Comparison of ENCODE assay signal across 26 cellular contexts in genomic region chr7:13933106-13933505, GRCh38. TPM values are rescaled to one million over a fixed set of nuclear protein-coding genes. Genes with fewer than 3 reads are reported as not detected.
A peak's percentile ranks its signal among the peaks of the same experiment; 100 is the strongest.
DNase-seq lines count a peak whose midpoint lies in the region; ATAC-seq and TF ChIP-seq lines count a peak whose summit lies in the region.
"Had no signal": no experiment of that assay in that cellular context is flagged by ENCODE, and none has a peak within 500 bp of the region (broad histone marks: within the 10 kb centered on the region; RNA-seq: fewer than 3 reads in every experiment).

No MANE protein-coding gene starts in this region.

- H3K9me3 Mint-ChIP-seq in GM23338 (no peaks in the 10 kb centered on the region), progenitor cell of endocrine pancreas (ENCODE audit: low read depth) (no peaks in the 10 kb centered on the region)
- H3K9me3 Mint-ChIP-seq: activated naive CD8-positive, alpha-beta T cell treated with anti-CD3 and anti-CD28 coated beads, Interleukin-2, amount 10 ng/mL, durations not matched to agents 7 days and 5 days; activated T-helper 2 cell treated with anti-CD3 and anti-CD28 coated beads, Interferon-gamma antibody, Interleukin-2, Interleukin-4, amounts not matched to agents 10 μg/mL and 5 μg/mL and 100 μg/mL, durations not matched to agents 14 hours and 24 hours and 36 hours; brain; immature natural killer cell had no signal

- H3K36me3 Mint-ChIP-seq in GM23338 (ENCODE audit: low read depth) = peaks cover 65% of the 10 kb centered on the region
- H3K36me3 Mint-ChIP-seq in progenitor cell of endocrine pancreas (ENCODE audit: insufficient read depth) = peaks cover 17% of the 10 kb centered on the region
- H3K36me3 Mint-ChIP-seq: activated naive CD8-positive, alpha-beta T cell treated with anti-CD3 and anti-CD28 coated beads, Interleukin-2, amount 10 ng/mL, durations not matched to agents 7 days and 5 days; immature natural killer cell had no signal

- no peaks in the 10 kb centered on the region for H3K9me2 ChIP-seq in GM23338 (ENCODE audit: insufficient read depth)

- H3F3A ChIP-seq in GM23338 (replicated peaks; ENCODE audit: low read depth) = no peaks in the 10 kb centered on the region

- 0 out of 2 replicates have a peak, but pooled peaks cover 3% of the 10 kb centered on the region for H4K20me1 ChIP-seq in GM23338 (replicated peaks; ENCODE audit: insufficient read depth)
- H4K20me1 ChIP-seq: BLaER1 had no signal

- no peaks in the 10 kb centered on the region for H3K27me3 ChIP-seq in GM23338 (ENCODE audit: insufficient read depth)
- H3K27me3 ChIP-seq: BLaER1, SJSA1, tibial nerve had no signal

- DNase-seq in GM23338 (ENCODE audit: low spot score) (no peak), astrocyte of the spinal cord (ENCODE audit: low read depth, low spot score) (peak; percentile 25), hepatic stellate cell (ENCODE audit: low spot score) (peak; percentile 26), progenitor cell of endocrine pancreas (ENCODE audit: low spot score, unreplicated experiment) (no peak), GM10266 (ENCODE audit: extremely low spot score) (no peak), cortex of kidney (lab: John Stamatoyannopoulos, UW) (no peak), H4 (ENCODE audit: low spot score) (no peak)
- DNase-seq: activated CD8-positive, alpha-beta memory T cell treated with anti-CD3 and anti-CD28 coated beads, Interleukin-2, amount 50 U/mL, for 4 hours; activated naive CD8-positive, alpha-beta T cell treated with anti-CD3 and anti-CD28 coated beads, Interleukin-2, amount 10 ng/mL, durations not matched to agents 7 days and 5 days; EL; H7; immature natural killer cell; NCI-H1436; NCI-H510A treated with DMSO at 0.1 percent for 48 hours; retina; stimulated activated CD4-positive, alpha-beta T cell treated with anti-CD3 and anti-CD28 coated beads, Interleukin-4, amount 100 ng/mL, for 4 hours; stimulated activated naive CD8-positive, alpha-beta T cell treated with anti-CD3 and anti-CD28 coated beads, Interleukin-15, Interleukin-2, amounts not matched to agents 100 U/mL and 50 U/mL, for 24 hours had no signal

- H3K4me3 ChIP-seq in GM23338 = no peak overlapping the region
- H3K4me3 ChIP-seq in astrocyte of the spinal cord (ENCODE audit: low read depth, low read length) = no peak overlapping the region
- H3K4me3 ChIP-seq: BLaER1, coronary artery, SJSA1, tibial nerve had no signal

- H3K36me3 ChIP-seq in GM23338 (ENCODE audit: insufficient read depth) = peaks cover 28% of the 10 kb centered on the region
- H3K36me3 ChIP-seq: BLaER1, SJSA1 had no signal

- H3K4me1 ChIP-seq in GM23338 (ENCODE audit: insufficient read depth) = no peaks in the 10 kb centered on the region
- H3K4me1 ChIP-seq: BLaER1, SJSA1 had no signal

- no peak overlapping the region for H3K4me3 Mint-ChIP-seq in GM23338
- H3K4me3 Mint-ChIP-seq in progenitor cell of endocrine pancreas (ENCODE audit: low read depth) = no peak overlapping the region
- H3K4me3 Mint-ChIP-seq: activated naive CD8-positive, alpha-beta T cell treated with anti-CD3 and anti-CD28 coated beads, Interleukin-2, amount 10 ng/mL, durations not matched to agents 7 days and 5 days; brain; immature natural killer cell had no signal

- H3K27ac Mint-ChIP-seq in GM23338 (peak overlapping the region; percentile 84), progenitor cell of endocrine pancreas (peak overlapping the region; percentile 73)
- H3K27ac Mint-ChIP-seq: activated naive CD8-positive, alpha-beta T cell treated with anti-CD3 and anti-CD28 coated beads, Interleukin-2, amount 10 ng/mL, durations not matched to agents 7 days and 5 days; activated T-helper 2 cell treated with anti-CD3 and anti-CD28 coated beads, Interferon-gamma antibody, Interleukin-2, Interleukin-4, amounts not matched to agents 10 μg/mL and 5 μg/mL and 100 μg/mL, durations not matched to agents 14 hours and 24 hours and 36 hours; immature natural killer cell had no signal

- no peaks in the 10 kb centered on the region for H3K27me3 Mint-ChIP-seq in GM23338 (ENCODE audit: insufficient read depth, low read depth, poor library complexity)
- no peaks in the 10 kb centered on the region for H3K27me3 Mint-ChIP-seq in progenitor cell of endocrine pancreas
- H3K27me3 Mint-ChIP-seq: activated naive CD8-positive, alpha-beta T cell treated with anti-CD3 and anti-CD28 coated beads, Interleukin-2, amount 10 ng/mL, durations not matched to agents 7 days and 5 days; brain had no signal

- no peak overlapping the region for H2AFZ ChIP-seq in GM23338

- no peak overlapping the region for H3K27ac ChIP-seq in GM23338 (ENCODE audit: low read depth)
- H3K27ac ChIP-seq: BLaER1, SJSA1, VCaP had no signal

- H3K4me2 ChIP-seq in GM23338 = no peak overlapping the region
- H3K4me2 ChIP-seq: BLaER1 had no signal

- no peak for ATAC-seq in GM23338
- ATAC-seq in GM21447 (IDR thresholded peaks at IDR 0.05; ENCODE audit: unreplicated experiment) = no peak
- ATAC-seq: stimulated activated naive CD8-positive, alpha-beta T cell treated with anti-CD3 and anti-CD28 coated beads, Interleukin-15, Interleukin-2, amounts not matched to agents 100 U/mL and 50 U/mL, for 24 hours had no signal

- in situ Hi-C loops in astrocyte of the spinal cord (cut with HindIII; ENCODE audit: low sequenced_read_pairs) = no loop called here

- no peaks in the 10 kb centered on the region; the same call in 1 of the 2 replicates for H3K79me2 ChIP-seq in GM23338 (replicated peaks; ENCODE audit: insufficient read depth)

- TF ChIP-seq CTCF in GM23338 (conservative IDR thresholded peaks at IDR 0.05; ENCODE audit: low read depth in 2 of 2) = no peak
- no peak for TF ChIP-seq CTCF in astrocyte of the spinal cord (IDR thresholded peaks at IDR 0.05; ENCODE audit: low read depth, low read length)
- no peak for TF ChIP-seq CTCF in progenitor cell of endocrine pancreas (IDR thresholded peaks at IDR 0.05; ENCODE audit: unreplicated experiment)
- TF ChIP-seq CTCF in GM10266 (IDR thresholded peaks at IDR 0.05; ENCODE audit: control insufficient read depth, insufficient read depth, low read depth, missing control alignments) = no peak

- H3K4me1 Mint-ChIP-seq in GM23338 (peaks cover 3% of the 10 kb centered on the region; the same call in 2 of the 3 replicates), progenitor cell of endocrine pancreas (ENCODE audit: low read depth) (no peaks in the 10 kb centered on the region)
- H3K4me1 Mint-ChIP-seq: activated naive CD8-positive, alpha-beta T cell treated with anti-CD3 and anti-CD28 coated beads, Interleukin-2, amount 10 ng/mL, durations not matched to agents 7 days and 5 days; immature natural killer cell had no signal

TF ChIP-seq in GM23338, 12 proteins besides CTCF, POLR2A, EP300 and RAD21 (continues in another document):
- TF ChIP-seq POLR2AphosphoS5 (IDR thresholded peaks at IDR 0.05; ENCODE audit: low read depth) (no peak), JUNB (IDR thresholded peaks at IDR 0.05; ENCODE audit: unreplicated experiment) (no peak), EZH2 (IDR thresholded peaks at IDR 0.05; ENCODE audit: low read depth, unreplicated experiment) (no peak), CREB1 (CRISPR knock-in tag; IDR thresholded peaks at IDR 0.05; ENCODE audit: low read depth) (no peak), ZNF114 (CRISPR knock-in tag; IDR thresholded peaks at IDR 0.05) (no peak)

RNA-seq across cellular contexts. Expression of gene ETV1, which starts 56.4 kb away (rescaled TPM):
- 53.5 and 61.9 TPM in 2 replicates for total RNA-seq in GM23338 (2014; rRNA removed; shearing (Covaris generic))
- 39.9 and 49.4 TPM in 2 replicates for polyA plus RNA-seq in GM23338 (2016; fragmentation: Nextera tagmentation; extraction: Ambion mirVana)
- 25.2 and 27.3 TPM in 2 replicates for total RNA-seq in progenitor cell of endocrine pancreas
- 19.3 and 26.3 TPM in 2 replicates for total RNA-seq in H4 (2014; rRNA removed; shearing (Covaris generic))
- total RNA-seq: T-helper 1 cell treated with Interleukin-12 subunit alpha and Interleukin-12 subunit beta and Interleukin-4 antibody, amounts not matched to agents 30 ng/mL and 1 ng/mL, for 36 hours had no signal
- polyA plus RNA-seq: immature natural killer cell had no signal

Comparison
In these comparisons a context has a peak if more than half of its experiments do, and no peak if none do; other contexts are left out.
1. DNase-seq: peak in astrocyte of the spinal cord (single experiment) and hepatic stellate cell (single experiment); none in GM23338 (single experiment), progenitor cell of endocrine pancreas (single experiment), GM10266 (single experiment), cortex of kidney (single experiment) and H4 (single experiment).